In genomic region chr11:67996622-67997459, GRCh38 we compare ENCODE assay signal across 10 cellular contexts. TPM values are rescaled to one million over a fixed set of nuclear protein-coding genes. Genes with fewer than 3 reads are reported as not detected.
DNase-seq lines count a peak whose midpoint lies in the region; ATAC-seq and TF ChIP-seq lines count a peak whose summit lies in the region.
"Had no signal": no experiment of that assay in that cellular context is flagged by ENCODE, and none has a peak within 500 bp of the region (broad histone marks: within the 10 kb centered on the region; RNA-seq: fewer than 3 reads in every experiment).

No MANE protein-coding gene starts in this region.

- WGBS in right cardiac atrium = 58% methylated on average over 41 of the region's 41 CpGs
- WGBS in esophagus squamous epithelium, 2 donors = 70 to 75% methylated on average over 32 to 36 of the region's 41 CpGs

- H3K27me3 ChIP-seq in BE2C (no peaks in the 10 kb centered on the region), right cardiac atrium (ENCODE audit: control insufficient read depth, insufficient read depth) (no peaks in the 10 kb centered on the region), esophagus squamous epithelium (peaks cover 0 to under 1% (median 0%) of the 10 kb centered on the region in 4 donors)

- TF ChIP-seq POLR2A in esophagus squamous epithelium (IDR thresholded peaks at IDR 0.05) = no peak

- H3K4me3 ChIP-seq in BE2C (ENCODE audit: low read depth, low read length) (peak overlapping the region; percentile 62), right cardiac atrium (ENCODE audit: low read length) (no peak overlapping the region), esophagus squamous epithelium (peak overlapping the region in 1 of 4 donors; percentile 13)
- H3K4me3 ChIP-seq: skin epidermis had no signal

- no peak for TF ChIP-seq CTCF in BE2C (IDR thresholded peaks at IDR 0.05; ENCODE audit: low read depth, low read length)
- no peak for TF ChIP-seq CTCF in activated CD8-positive, alpha-beta T cell treated with anti-CD3 and anti-CD28 coated beads for 36 hours (IDR thresholded peaks at IDR 0.05)
- no peak for TF ChIP-seq CTCF in esophagus squamous epithelium (IDR thresholded peaks at IDR 0.05)

- intact Hi-C loops in activated CD8-positive, alpha-beta T cell treated with anti-CD3 and anti-CD28 coated beads for 36 hours (cut with micrococcal nuclease) = no loop called here
- intact Hi-C loops in right cardiac atrium (cut with DNase I) = no loop called here
- intact Hi-C loops in esophagus squamous epithelium (cut with DNase I) = no loop called here

- peaks cover 22% of the 10 kb centered on the region for H3K4me1 Mint-ChIP-seq in activated CD8-positive, alpha-beta T cell treated with anti-CD3 and anti-CD28 coated beads for 36 hours (ENCODE audit: low read depth)
- H3K4me1 Mint-ChIP-seq in stimulated activated effector memory CD8-positive, alpha-beta T cell treated with anti-CD3 and anti-CD28 coated beads, Interleukin-12 subunit alpha, Interleukin-12 subunit beta, amount 100 ng/mL, for 72 hours = peaks cover 33% of the 10 kb centered on the region

- H3K9me3 Mint-ChIP-seq in activated CD8-positive, alpha-beta T cell treated with anti-CD3 and anti-CD28 coated beads for 36 hours = no peaks in the 10 kb centered on the region
- H3K9me3 Mint-ChIP-seq in stimulated activated effector memory CD8-positive, alpha-beta T cell treated with anti-CD3 and anti-CD28 coated beads, Interleukin-12 subunit alpha, Interleukin-12 subunit beta, amount 100 ng/mL, for 72 hours = no peaks in the 10 kb centered on the region

- peaks cover under 1% of the 10 kb centered on the region for H3K27me3 Mint-ChIP-seq in activated CD8-positive, alpha-beta T cell treated with anti-CD3 and anti-CD28 coated beads for 36 hours
- H3K27me3 Mint-ChIP-seq: activated naive CD8-positive, alpha-beta T cell had no signal

- H3K27ac ChIP-seq in right cardiac atrium (ENCODE audit: low read length) (no peak overlapping the region), esophagus squamous epithelium (no peak overlapping the region)

- no peaks in the 10 kb centered on the region for H3K36me3 Mint-ChIP-seq in activated CD8-positive, alpha-beta T cell treated with anti-CD3 and anti-CD28 coated beads for 36 hours (ENCODE audit: low read depth)
- peaks cover 12% of the 10 kb centered on the region for H3K36me3 Mint-ChIP-seq in stimulated activated effector memory CD8-positive, alpha-beta T cell treated with anti-CD3 and anti-CD28 coated beads, Interleukin-12 subunit alpha, Interleukin-12 subunit beta, amount 100 ng/mL, for 72 hours

- H3K27ac Mint-ChIP-seq in activated CD8-positive, alpha-beta T cell treated with anti-CD3 and anti-CD28 coated beads for 36 hours = no peak overlapping the region
- H3K27ac Mint-ChIP-seq in stimulated activated effector memory CD8-positive, alpha-beta T cell treated with anti-CD3 and anti-CD28 coated beads, Interleukin-12 subunit alpha, Interleukin-12 subunit beta, amount 100 ng/mL, for 72 hours = no peak overlapping the region
- H3K27ac Mint-ChIP-seq: activated naive CD8-positive, alpha-beta T cell had no signal

- H3K4me3 Mint-ChIP-seq in activated CD8-positive, alpha-beta T cell treated with anti-CD3 and anti-CD28 coated beads for 36 hours = no peak overlapping the region
- H3K4me3 Mint-ChIP-seq in stimulated activated effector memory CD8-positive, alpha-beta T cell treated with anti-CD3 and anti-CD28 coated beads, Interleukin-12 subunit alpha, Interleukin-12 subunit beta, amount 100 ng/mL, for 72 hours = no peak overlapping the region
- H3K4me3 Mint-ChIP-seq: activated naive CD8-positive, alpha-beta T cell had no signal

- H3K4me1 ChIP-seq in BE2C (no peaks in the 10 kb centered on the region; the same call in 1 of the 2 replicates), right cardiac atrium (ENCODE audit: control insufficient read depth, insufficient read depth, low read length) (no peaks in the 10 kb centered on the region), esophagus squamous epithelium (peaks cover 0 to 20% (median 0%) of the 10 kb centered on the region in 3 donors)

- peak; percentile 79 for ATAC-seq in activated CD8-positive, alpha-beta T cell treated with anti-CD3 and anti-CD28 coated beads for 36 hours
- ATAC-seq in right cardiac atrium (peak; percentile 92 to 93), HG03521 (IDR thresholded peaks at IDR 0.05; ENCODE audit: unreplicated experiment) (no peak)
- ATAC-seq in stimulated activated effector memory CD8-positive, alpha-beta T cell treated with anti-CD3 and anti-CD28 coated beads, Interleukin-12 subunit alpha, Interleukin-12 subunit beta, amount 100 ng/mL, for 72 hours = peak; percentile 72

- CTCF ChIA-PET in activated CD8-positive, alpha-beta T cell treated with anti-CD3 and anti-CD28 coated beads for 36 hours (lab: Charles Lee) = no interaction called here

- DNase-seq in BE2C (peak; percentile 98), HuH-7 (ENCODE audit: low spot score) (peak; percentile 99), right cardiac atrium (peak; percentile 75 to 92 (median 88)), esophagus squamous epithelium (lab: John Stamatoyannopoulos, UW) (no peak), NCI-H2029 (lab: John Stamatoyannopoulos, UW) (no peak)
- peak; percentile 59 for DNase-seq in activated CD8-positive, alpha-beta T cell treated with anti-CD3 and anti-CD28 coated beads for 36 hours
- no peak for DNase-seq in stimulated activated effector memory CD8-positive, alpha-beta T cell treated with anti-CD3 and anti-CD28 coated beads, Interleukin-12 subunit alpha, Interleukin-12 subunit beta, amount 100 ng/mL, for 72 hours (ENCODE audit: low spot score in 2 of 2)

- H3K9me3 ChIP-seq in BE2C (no peaks in the 10 kb centered on the region), right cardiac atrium (ENCODE audit: control insufficient read depth, low read length) (no peaks in the 10 kb centered on the region), esophagus squamous epithelium (no peaks in the 10 kb centered on the region)

- H3K36me3 ChIP-seq in BE2C (no peaks in the 10 kb centered on the region), esophagus squamous epithelium (peaks cover 0 to 15% (median 0%) of the 10 kb centered on the region in 3 donors)

- POLR2A ChIA-PET in activated CD8-positive, alpha-beta T cell treated with anti-CD3 and anti-CD28 coated beads for 36 hours (lab: Charles Lee) = interaction anchor here (0.5 kb wide), 1 partner anchor 381 kb away, joined by 3 read pairs; no protein-coding TSS in a partner anchor

RNA-seq across cellular contexts. Expression of gene UNC93B1, which starts 7.1 kb away (rescaled TPM):
- polyA plus RNA-seq in BE2C (2012; ENCODE audit: insufficient read depth, insufficient read length, low read depth) = 2.8 TPM
- total RNA-seq in activated CD8-positive, alpha-beta T cell treated with anti-CD3 and anti-CD28 coated beads for 36 hours = 10 to 100 TPM; 12.4 to 13.0 TPM
- total RNA-seq in right cardiac atrium (10 to 100 TPM in 3 of 4 donors, 1 to 10 TPM in 1; 9.0 to 13.2 (median 11.9) TPM), esophagus squamous epithelium (10 to 100 TPM; 13.5 to 38.0 (median 31.5) TPM)
- 6.9 TPM for polyA plus RNA-seq in right cardiac atrium

RNA-seq across cellular contexts. Expression of gene ALDH3B1, which starts 13.3 kb away (rescaled TPM):
- polyA plus RNA-seq in BE2C (2012; ENCODE audit: insufficient read depth, insufficient read length, low read depth) = 1.1 TPM
- total RNA-seq in activated CD8-positive, alpha-beta T cell treated with anti-CD3 and anti-CD28 coated beads for 36 hours = under 1 TPM; 0.09 to 0.11 TPM
- 1 to 10 TPM; 3.8 to 5.7 (median 4.9) TPM for total RNA-seq in right cardiac atrium
- 2.9 TPM for polyA plus RNA-seq in right cardiac atrium
- 10 to 100 TPM in 2 of 4 donors, 1 to 10 TPM in 2; 1.6 to 15.7 (median 8.0) TPM for total RNA-seq in esophagus squamous epithelium

RNA-seq across cellular contexts. Expression of gene NDUFS8, which starts 33.6 kb away (rescaled TPM):
- 610 TPM for polyA plus RNA-seq in BE2C (2012; ENCODE audit: insufficient read depth, insufficient read length, low read depth)
- total RNA-seq in activated CD8-positive, alpha-beta T cell treated with anti-CD3 and anti-CD28 coated beads for 36 hours = 100 to 1,000 TPM; 105 to 109 TPM
- total RNA-seq in right cardiac atrium = 100 to 1,000 TPM; 334 to 454 (median 391) TPM
- polyA plus RNA-seq in right cardiac atrium = 642 TPM
- 100 to 1,000 TPM; 112 to 192 (median 135) TPM for total RNA-seq in esophagus squamous epithelium

RNA-seq across cellular contexts. Expression of gene TCIRG1, which starts 42.0 kb away (rescaled TPM):
- 58.1 TPM for polyA plus RNA-seq in BE2C (2012; ENCODE audit: insufficient read depth, insufficient read length, low read depth)
- total RNA-seq in activated CD8-positive, alpha-beta T cell treated with anti-CD3 and anti-CD28 coated beads for 36 hours = 100 to 1,000 TPM; 129 to 138 TPM
- total RNA-seq in right cardiac atrium (10 to 100 TPM; 23.4 to 40.2 (median 36.6) TPM), esophagus squamous epithelium (10 to 100 TPM; 46.6 to 70.5 (median 63.5) TPM)
- 38.3 TPM for polyA plus RNA-seq in right cardiac atrium

Comparison
In these comparisons a context has a peak if more than half of its experiments do, and no peak if none do; other contexts are left out.
1. DNase-seq: peak in BE2C (single experiment), HuH-7 (single experiment), activated CD8-positive, alpha-beta T cell treated with anti-CD3 and anti-CD28 coated beads for 36 hours (single experiment) and right cardiac atrium (3 of 3); none in stimulated activated effector memory CD8-positive, alpha-beta T cell treated with anti-CD3 and anti-CD28 coated beads, Interleukin-12 subunit alpha, Interleukin-12 subunit beta, amount 100 ng/mL, for 72 hours (0 of 2), esophagus squamous epithelium (single experiment) and NCI-H2029 (single experiment).